29 cellular contexts compared by ENCODE assay signal in genomic region chr17:57071991-57072944, GRCh38. TPM values are rescaled to one million over a fixed set of nuclear protein-coding genes. Genes with fewer than 3 reads are reported as not detected.
DNase-seq lines count a peak whose midpoint lies in the region; ATAC-seq, FAIRE-seq and TF ChIP-seq lines count a peak whose summit lies in the region.
"Had no signal": no experiment of that assay in that cellular context is flagged by ENCODE, and none has a peak within 500 bp of the region (broad histone marks: within the 10 kb centered on the region; RNA-seq: fewer than 3 reads in every experiment).

No MANE protein-coding gene starts in this region.

- no peaks in the 10 kb centered on the region for H3K9me3 ChIP-seq in A549
- H3K9me3 ChIP-seq in HUES64 (ENCODE audit: insufficient read depth, low read depth, low read length) = no peaks in the 10 kb centered on the region
- H3K9me3 ChIP-seq: BE2C, ovary, upper lobe of right lung had no signal

- FAIRE-seq in A549 (lab: Jason Lieb, UNC) (peak; percentile 61), endometrium (lab: Jason Lieb, UNC) (peak; percentile 37)
- FAIRE-seq: A204.1, GM18507, HTR-8/SVneo had no signal

- 60% methylated on average over 5 of the region's 5 CpGs for WGBS in A549 (ENCODE audit: missing lambda C conversion rate)
- 38% methylated on average over 5 of the region's 5 CpGs for WGBS in HUES64

- H3K36me3 ChIP-seq in HUES64 (ENCODE audit: insufficient read depth, low read length) = no peaks in the 10 kb centered on the region
- H3K36me3 ChIP-seq: BE2C, ovary, upper lobe of right lung had no signal

- peak overlapping the region; percentile 45 for H3K27ac Mint-ChIP-seq in neural crest cell (ENCODE audit: unreplicated experiment)
- H3K27ac Mint-ChIP-seq: activated naive CD4-positive, alpha-beta T cell treated with anti-CD3 and anti-CD28 coated beads, Interleukin-2, amount 50 U/mL, for 24 hours; activated T-helper 1 cell treated with anti-CD3 and anti-CD28 coated beads, Interleukin-12 subunit alpha, Interleukin-12 subunit beta, Interleukin-2, Interleukin-4 antibody, amounts not matched to agents 30 ng/mL and 10 ng/mL and 1 ng/mL, durations not matched to agents 14 hours and 24 hours and 36 hours; naive thymus-derived CD8-positive, alpha-beta T cell had no signal

- no peak for DNase-seq in A549 (ENCODE audit: low read depth in 1 of 2, low spot score in 1 of 2)
- no peak for DNase-seq in neural crest cell (ENCODE audit: low read depth, low spot score)
- no peak for DNase-seq in activated naive CD4-positive, alpha-beta T cell treated with anti-CD3 and anti-CD28 coated beads, Interleukin-2, amount 50 U/mL, for 16 hours
- DNase-seq in cortex of kidney (lab: John Stamatoyannopoulos, UW) = no peak
- DNase-seq in stimulated activated naive CD8-positive, alpha-beta T cell treated with anti-CD3 and anti-CD28 coated beads, Interleukin-15, Interleukin-2, amounts not matched to agents 100 U/mL and 50 U/mL, for 24 hours = no peak
- DNase-seq: aorta; BE2C; caudate nucleus; dermis blood vessel endothelial cell; DMS53; head of caudate nucleus; naive thymus-derived CD8-positive, alpha-beta T cell; NCI-H1092 treated with DMSO at 0.1 percent for 48 hours; NCI-H2029; NCI-H345; NCI-H774; ovary; upper lobe of right lung had no signal

- ATAC-seq in A549 (no peak), HG03565 (IDR thresholded peaks at IDR 0.05; ENCODE audit: unreplicated experiment) (no peak)
- ATAC-seq in stimulated activated naive CD8-positive, alpha-beta T cell treated with anti-CD3 and anti-CD28 coated beads, Interleukin-15, Interleukin-2, amounts not matched to agents 100 U/mL and 50 U/mL, for 24 hours = no peak
- ATAC-seq: left lobe of liver; naive thymus-derived CD8-positive, alpha-beta T cell; sciatic nerve; upper lobe of right lung had no signal

- no peak for TF ChIP-seq EP300 in A549 (IDR thresholded peaks at IDR 0.05)

- no peak overlapping the region for H3K4me2 ChIP-seq in A549

- TF ChIP-seq POLR2A in A549 (IDR thresholded peaks at IDR 0.05; ENCODE audit: low read length) = no peak

- H3K4me3 Mint-ChIP-seq in neural crest cell = no peak overlapping the region
- H3K4me3 Mint-ChIP-seq: activated naive CD4-positive, alpha-beta T cell treated with anti-CD3 and anti-CD28 coated beads, Interleukin-2, amount 50 U/mL, for 24 hours; activated T-helper 1 cell treated with anti-CD3 and anti-CD28 coated beads, Interleukin-12 subunit alpha, Interleukin-12 subunit beta, Interleukin-2, Interleukin-4 antibody, amounts not matched to agents 30 ng/mL and 10 ng/mL and 1 ng/mL, durations not matched to agents 14 hours and 24 hours and 36 hours; naive thymus-derived CD8-positive, alpha-beta T cell had no signal

- no peaks in the 10 kb centered on the region for H3K27me3 ChIP-seq in HUES64 (ENCODE audit: insufficient read depth, low read length)
- H3K27me3 ChIP-seq: ovary, upper lobe of right lung had no signal

- H3K4me1 ChIP-seq in A549 (no peaks in the 10 kb centered on the region), HUES64 (ENCODE audit: insufficient read depth, low read length) (peaks cover 33% of the 10 kb centered on the region)
- H3K4me1 ChIP-seq: BE2C, upper lobe of right lung had no signal

- TF ChIP-seq RAD21 in A549 (conservative IDR thresholded peaks at IDR 0.05 in 1 of 2, IDR thresholded peaks at IDR 0.05 in 1 of 2) = no peak

- POLR2A ChIA-PET in A549 (lab: Yijun Ruan, JAX) = interaction anchor here (1.8 kb wide), 1 partner anchor 13 kb away, joined by 9 read pairs; the partner anchor contains the start of gene AKAP1

- no peak overlapping the region for H3K9ac ChIP-seq in HUES64 (ENCODE audit: low read depth, low read length)

- TF ChIP-seq CTCF in A549 (IDR thresholded peaks at IDR 0.05) = no peak
- no peak for TF ChIP-seq CTCF in neural crest cell (conservative IDR thresholded peaks at IDR 0.05)

- CTCF ChIA-PET in A549 (lab: Yijun Ruan, JAX) = interaction anchor here (0.6 to 1.5 kb wide), 11 partner anchors 10 to 200 kb away, joined by 3 to 5 read pairs (median 3); no protein-coding TSS in a partner anchor

- no peaks in the 10 kb centered on the region for H3K36me3 Mint-ChIP-seq in neural crest cell (ENCODE audit: low read depth)
- H3K36me3 Mint-ChIP-seq: activated naive CD4-positive, alpha-beta T cell treated with anti-CD3 and anti-CD28 coated beads, Interleukin-2, amount 50 U/mL, for 24 hours; naive thymus-derived CD8-positive, alpha-beta T cell had no signal

- H3K4me1 Mint-ChIP-seq in neural crest cell = peaks cover 15% of the 10 kb centered on the region
- H3K4me1 Mint-ChIP-seq: activated naive CD4-positive, alpha-beta T cell treated with anti-CD3 and anti-CD28 coated beads, Interleukin-2, amount 50 U/mL, for 24 hours; naive thymus-derived CD8-positive, alpha-beta T cell had no signal

- H3K4me3 ChIP-seq in A549 = no peak overlapping the region
- no peak overlapping the region for H3K4me3 ChIP-seq in HUES64 (ENCODE audit: low read length)
- H3K4me3 ChIP-seq: ovary, upper lobe of right lung had no signal

- H3K27ac ChIP-seq in A549 (no peak overlapping the region), HUES64 (ENCODE audit: low read depth, low read length) (peak overlapping the region; percentile 69; the same call in 1 of the 2 replicates)
- H3K27ac ChIP-seq: ovary, upper lobe of right lung, VCaP had no signal

- H3K9me3 Mint-ChIP-seq in neural crest cell = peaks cover 2% of the 10 kb centered on the region
- H3K9me3 Mint-ChIP-seq: activated naive CD4-positive, alpha-beta T cell treated with anti-CD3 and anti-CD28 coated beads, Interleukin-2, amount 50 U/mL, for 24 hours; activated T-helper 1 cell treated with anti-CD3 and anti-CD28 coated beads, Interleukin-12 subunit alpha, Interleukin-12 subunit beta, Interleukin-2, Interleukin-4 antibody, amounts not matched to agents 30 ng/mL and 10 ng/mL and 1 ng/mL, durations not matched to agents 14 hours and 24 hours and 36 hours; naive thymus-derived CD8-positive, alpha-beta T cell had no signal

- H3K27me3 Mint-ChIP-seq in neural crest cell (ENCODE audit: low read depth) = peaks cover 2% of the 10 kb centered on the region
- H3K27me3 Mint-ChIP-seq: activated naive CD4-positive, alpha-beta T cell treated with anti-CD3 and anti-CD28 coated beads, Interleukin-2, amount 50 U/mL, for 24 hours had no signal

TF ChIP-seq in A549, 52 proteins besides CTCF, POLR2A, EP300 and RAD21:
- TF ChIP-seq JUNB (IDR thresholded peaks at IDR 0.05) (no peak), FOSB (CRISPR knock-in tag; IDR thresholded peaks at IDR 0.05) (no peak), MAZ (IDR thresholded peaks at IDR 0.05; ENCODE audit: borderline replicate concordance, low read depth, low read length) (no peak), FOSL2 (IDR thresholded peaks at IDR 0.05) (no peak), FOSL2 (CRISPR knock-in tag; IDR thresholded peaks at IDR 0.05) (no peak)

RNA-seq across cellular contexts. Expression of gene AKAP1, which starts 12.8 kb away (rescaled TPM):
- polyA plus RNA-seq in A549 (2011; rRNA removed) (45.8 and 91.1 TPM in 2 replicates), A549 (2017; fragmentation: RNase III; extraction: RNeasy Plus Mini Kit Qiagen cat#74134 plus additional on column Dnase treatment) (45.4 to 49.4 TPM (median 48.0 TPM) in 3 replicates)
- polyA plus RNA-seq in A549 (2012; cell fraction: cytosol; rRNA removed) = 103 and 110 TPM in 2 replicates
- 243 and 294 TPM in 2 replicates for polyA plus RNA-seq in A549 (2012; cell fraction: nucleus; rRNA removed)
- polyA minus RNA-seq in A549 (2011; rRNA and poly(A)+ RNA removed) = 121 and 143 TPM in 2 replicates
- 28.1 TPM for polyA plus RNA-seq in HUES64 (2013, experiment 1 of 2)
- 26.7 TPM for polyA plus RNA-seq in HUES64 (2013, experiment 2 of 2)
- total RNA-seq in neural crest cell = 21.5 and 23.4 TPM in 2 replicates
